ENCODE assay signal across 8 cellular contexts in genomic region chr16:23149267-23149992, GRCh38.
DNase-seq lines count a peak whose midpoint lies in the region; ATAC-seq and TF ChIP-seq lines count a peak whose summit lies in the region.

Gene USP31 (minus strand): TSS chr16:23149452. CDS start chr16:23149270, 182 bp downstream.

- no peaks in the 10 kb centered on the region for H3K36me3 Mint-ChIP-seq in activated naive CD4-positive, alpha-beta T cell treated with anti-CD3 and anti-CD28 coated beads, Interleukin-2, amount 50 U/mL, for 24 hours

- POLR2A ChIA-PET in GM10248 (lab: Yijun Ruan, JAX) = no interaction called here

- H3K4me1 Mint-ChIP-seq in activated naive CD4-positive, alpha-beta T cell treated with anti-CD3 and anti-CD28 coated beads, Interleukin-2, amount 50 U/mL, for 24 hours = peaks cover 20% of the 10 kb centered on the region

- CTCF ChIA-PET in GM10248 (lab: Yijun Ruan, JAX) = interaction anchor here (0.8 to 2.6 kb wide), 3 partner anchors 54 to 286 kb away, joined by 3 to 10 read pairs (median 5); no protein-coding TSS in a partner anchor

- no peaks in the 10 kb centered on the region for H3K36me3 ChIP-seq in SK-N-MC (ENCODE audit: insufficient read depth, low read length)

- H3K9me3 ChIP-seq in SK-N-MC (ENCODE audit: low read depth, low read length) = no peaks in the 10 kb centered on the region

- DNase-seq in GM10248 (ENCODE audit: extremely low spot score) (peak; percentile 92), NCI-H1092 (lab: John Stamatoyannopoulos, UW) (peak; percentile 91), SK-N-MC (ENCODE audit: low read depth, low spot score) (peak; percentile 61), globus pallidus (ENCODE audit: low spot score) (peak; percentile 93), non-pigmented ciliary epithelial cell (ENCODE audit: low read depth) (peak; percentile 72), substantia nigra (lab: John Stamatoyannopoulos, UW) (peak; percentile 60 to 98 (median 93))

- H3K4me3 ChIP-seq in SK-N-MC = peak within 1 kb of the TSS; percentile 85

- peak; percentile 93 for ATAC-seq in HG02623 (IDR thresholded peaks at IDR 0.05; ENCODE audit: unreplicated experiment)

- peak within 1 kb of the TSS; percentile 97 for H3K4me3 Mint-ChIP-seq in activated naive CD4-positive, alpha-beta T cell treated with anti-CD3 and anti-CD28 coated beads, Interleukin-2, amount 50 U/mL, for 24 hours

- H3K27ac Mint-ChIP-seq in activated naive CD4-positive, alpha-beta T cell treated with anti-CD3 and anti-CD28 coated beads, Interleukin-2, amount 50 U/mL, for 24 hours = peak within 1 kb of the TSS; percentile 95

- H3K9ac ChIP-seq in SK-N-MC (ENCODE audit: insufficient read length) = peak within 1 kb of the TSS; percentile 59

- no peaks in the 10 kb centered on the region for H3K27me3 Mint-ChIP-seq in activated naive CD4-positive, alpha-beta T cell treated with anti-CD3 and anti-CD28 coated beads, Interleukin-2, amount 50 U/mL, for 24 hours

- TF ChIP-seq CTCF in GM10248 (IDR thresholded peaks at IDR 0.05; ENCODE audit: control extremely low read depth, extremely low read depth, low read depth, missing control alignments) = no peak

- H3K27ac ChIP-seq in SK-N-MC (no peak within 1 kb of the TSS), substantia nigra (ENCODE audit: low read depth, low read length, poor library complexity, severe bottlenecking) (peak within 1 kb of the TSS; percentile 81)

- H3K9me3 Mint-ChIP-seq in activated naive CD4-positive, alpha-beta T cell treated with anti-CD3 and anti-CD28 coated beads, Interleukin-2, amount 50 U/mL, for 24 hours = no peaks in the 10 kb centered on the region
